ENCODE assay signal across 22 cellular contexts in genomic region chr15:41923424-41923999, GRCh38. TPM values are rescaled to one million over a fixed set of nuclear protein-coding genes. Genes with fewer than 3 reads are reported as not detected.
DNase-seq lines count a peak whose midpoint lies in the region; ATAC-seq, FAIRE-seq and TF ChIP-seq lines count a peak whose summit lies in the region.
"Had no signal": no experiment of that assay in that cellular context is flagged by ENCODE, and none has a peak within 500 bp of the region (broad histone marks: within the 10 kb centered on the region; RNA-seq: fewer than 3 reads in every experiment).

No MANE protein-coding gene starts in this region.

- DNase-seq in cardiac muscle cell (ENCODE audit: low read depth in 1 of 2, low spot score in 1 of 2) (no peak), right atrium auricular region (ENCODE audit: low spot score) (no peak), fibroblast of the aortic adventitia (ENCODE audit: low read depth) (peak; percentile 47), A673 (ENCODE audit: low spot score) (no peak), GM19239 (ENCODE audit: insufficient read length, low spot score) (no peak)
- DNase-seq in stimulated activated effector memory CD8-positive, alpha-beta T cell treated with anti-CD3 and anti-CD28 coated beads, Interleukin-12 subunit alpha, Interleukin-12 subunit beta, amount 100 ng/mL, for 72 hours (ENCODE audit: low spot score in 2 of 2): no peak
- DNase-seq: CD4-positive, alpha-beta T cell; DND-41; GDM1; NCI-H1092 treated with DMSO at 0.1 percent for 48 hours; NCI-H187; NCI-H2171 treated with DMSO at 0.1 percent for 48 hours; NCI-H510A; NCI-H82; SHP77 treated with DMSO at 0.1 percent for 48 hours had no signal

- no peaks in the 10 kb centered on the region for H3K9me3 ChIP-seq in cardiac muscle cell (ENCODE audit: low read depth)
- H3K9me3 ChIP-seq in right atrium auricular region: no peaks in the 10 kb centered on the region
- H3K9me3 ChIP-seq in OCI-LY3 (ENCODE audit: insufficient read depth, low read length): peaks cover 3% of the 10 kb centered on the region; the same call in 1 of the 2 replicates
- no peaks in the 10 kb centered on the region for H3K9me3 ChIP-seq in A673 (ENCODE audit: low read depth, low read length, poor library complexity, severe bottlenecking)

- peaks cover 79% of the 10 kb centered on the region for H3K36me3 Mint-ChIP-seq in stimulated activated effector memory CD8-positive, alpha-beta T cell treated with anti-CD3 and anti-CD28 coated beads, Interleukin-12 subunit alpha, Interleukin-12 subunit beta, amount 100 ng/mL, for 72 hours

- TF ChIP-seq CTCF in cardiac muscle cell (IDR thresholded peaks at IDR 0.05; ENCODE audit: low read depth, low read length): no peak
- TF ChIP-seq CTCF in right atrium auricular region (IDR thresholded peaks at IDR 0.05): no peak
- no peak for TF ChIP-seq CTCF in OCI-LY3 (IDR thresholded peaks at IDR 0.05; ENCODE audit: low read depth, low read length)
- no peak for TF ChIP-seq CTCF in fibroblast of the aortic adventitia (IDR thresholded peaks at IDR 0.05; ENCODE audit: insufficient read depth, low read length)
- no peak for TF ChIP-seq CTCF in A673 (conservative IDR thresholded peaks at IDR 0.05; ENCODE audit: low read depth, low read length)

- H3K9me3 Mint-ChIP-seq in stimulated activated effector memory CD8-positive, alpha-beta T cell treated with anti-CD3 and anti-CD28 coated beads, Interleukin-12 subunit alpha, Interleukin-12 subunit beta, amount 100 ng/mL, for 72 hours: no peaks in the 10 kb centered on the region
- H3K9me3 Mint-ChIP-seq: CD4-positive, alpha-beta T cell had no signal

- no TSS peak for BruUV-seq in A673 (replicated peaks; lab: Mats Ljungman, UMichigan)

- no peaks in the 10 kb centered on the region for H3K79me2 ChIP-seq in OCI-LY3 (ENCODE audit: low read length)

- intact Hi-C loops in A673 (cut with micrococcal nuclease; ENCODE audit: unreplicated experiment): no loop called here

- CTCF ChIA-PET in A673 (lab: Charles Lee): no interaction called here

- peaks cover 32% of the 10 kb centered on the region for H4K20me1 ChIP-seq in OCI-LY3 (ENCODE audit: insufficient read depth, low read length)

- H3K4me1 ChIP-seq in cardiac muscle cell (ENCODE audit: low read depth) (peaks cover 56% of the 10 kb centered on the region), right atrium auricular region (peaks cover 0 to 71% of the 10 kb centered on the region in 2 donors), OCI-LY3 (ENCODE audit: low read length) (peaks cover 40% of the 10 kb centered on the region), A673 (ENCODE audit: insufficient read depth, low read length, poor library complexity, severe bottlenecking) (peaks cover 10% of the 10 kb centered on the region)

- H3K4me3 ChIP-seq in cardiac muscle cell (no peak overlapping the region), right atrium auricular region (no peak overlapping the region), OCI-LY3 (ENCODE audit: low read length) (no peak overlapping the region), fibroblast of the aortic adventitia (ENCODE audit: low read depth, low read length) (no peak overlapping the region), A673 (ENCODE audit: low read depth, low read length, poor library complexity, severe bottlenecking) (no peak overlapping the region)
- H3K4me3 ChIP-seq: K562 had no signal

- H3K27ac ChIP-seq in cardiac muscle cell (peak overlapping the region; percentile 90), right atrium auricular region (no peak overlapping the region), OCI-LY3 (ENCODE audit: low read length) (no peak overlapping the region), A673 (ENCODE audit: low read depth, low read length, poor library complexity, severe bottlenecking) (no peak overlapping the region)
- H3K27ac ChIP-seq: HL-60 had no signal

- peak overlapping the region; percentile 20; the same call in 1 of the 2 replicates for H3K4me2 ChIP-seq in OCI-LY3 (ENCODE audit: low read length)

- H2AFZ ChIP-seq in OCI-LY3 (ENCODE audit: low read depth, low read length): no peak overlapping the region

- H3K27me3 ChIP-seq in cardiac muscle cell: no peaks in the 10 kb centered on the region
- no peaks in the 10 kb centered on the region for H3K27me3 ChIP-seq in right atrium auricular region
- H3K27me3 ChIP-seq in OCI-LY3 (ENCODE audit: low read depth, low read length): no peaks in the 10 kb centered on the region
- no peaks in the 10 kb centered on the region for H3K27me3 ChIP-seq in A673 (replicated peaks; ENCODE audit: insufficient read depth, low read depth, low read length, poor library complexity)

- no peak for ATAC-seq in stimulated activated effector memory CD8-positive, alpha-beta T cell treated with anti-CD3 and anti-CD28 coated beads, Interleukin-12 subunit alpha, Interleukin-12 subunit beta, amount 100 ng/mL, for 72 hours
- no peak for ATAC-seq in GM18861 (IDR thresholded peaks at IDR 0.05; ENCODE audit: unreplicated experiment)
- ATAC-seq: HCT116, K562 had no signal

- POLR2A ChIA-PET in A673 (lab: Charles Lee; ENCODE audit: low non-redundant PET): interaction anchor here (0.6 kb wide), 1 partner anchor 8 kb away, joined by 3 read pairs; no protein-coding TSS in a partner anchor

- H3K4me1 Mint-ChIP-seq in stimulated activated effector memory CD8-positive, alpha-beta T cell treated with anti-CD3 and anti-CD28 coated beads, Interleukin-12 subunit alpha, Interleukin-12 subunit beta, amount 100 ng/mL, for 72 hours: peaks cover 21% of the 10 kb centered on the region

- H3K36me3 ChIP-seq in cardiac muscle cell: no peaks in the 10 kb centered on the region
- H3K36me3 ChIP-seq in right atrium auricular region: peaks cover 7% of the 10 kb centered on the region
- H3K36me3 ChIP-seq in OCI-LY3 (replicated peaks; ENCODE audit: low read depth, low read length): peaks cover 38% of the 10 kb centered on the region
- H3K36me3 ChIP-seq in A673 (ENCODE audit: insufficient read depth, low read length, poor library complexity, severe bottlenecking): no peaks in the 10 kb centered on the region

- no peak for FAIRE-seq in GM19239 (lab: Jason Lieb, UNC)
- FAIRE-seq: A204.1, K562, RCC 7860 had no signal

- H3K9ac ChIP-seq in OCI-LY3 (ENCODE audit: low read length): no peak overlapping the region

- no peak overlapping the region for H3K4me3 Mint-ChIP-seq in stimulated activated effector memory CD8-positive, alpha-beta T cell treated with anti-CD3 and anti-CD28 coated beads, Interleukin-12 subunit alpha, Interleukin-12 subunit beta, amount 100 ng/mL, for 72 hours
- H3K4me3 Mint-ChIP-seq: CD4-positive, alpha-beta T cell had no signal

- peak overlapping the region; percentile 41 for H3K27ac Mint-ChIP-seq in stimulated activated effector memory CD8-positive, alpha-beta T cell treated with anti-CD3 and anti-CD28 coated beads, Interleukin-12 subunit alpha, Interleukin-12 subunit beta, amount 100 ng/mL, for 72 hours
- H3K27ac Mint-ChIP-seq: CD4-positive, alpha-beta T cell had no signal

RNA-seq across cellular contexts. Expression of gene SPTBN5, which starts 29.7 kb away (rescaled TPM):
- total RNA-seq in cardiac muscle cell: 2.1 and 3.0 TPM in 2 replicates
- polyA plus RNA-seq in cardiac muscle cell: 0.62 and 0.70 TPM in 2 replicates
- 1 to 10 TPM in 1 of 2 donors, under 1 TPM in 1; 0.63 to 1.3 TPM for total RNA-seq in right atrium auricular region
- total RNA-seq in fibroblast of the aortic adventitia (ENCODE audit: low replicate concordance): 0.18 and 0.57 TPM in 2 replicates
- 2.4 and 3.2 TPM in 2 replicates for total RNA-seq in A673 (2021)
- polyA plus RNA-seq: K562 had no signal

RNA-seq across cellular contexts. Expression of gene EHD4, which starts 48.8 kb away (rescaled TPM):
- total RNA-seq in cardiac muscle cell (42.8 and 56.4 TPM in 2 replicates), right atrium auricular region (10 to 100 TPM; 22.2 to 26.3 TPM), fibroblast of the aortic adventitia (ENCODE audit: low replicate concordance) (10.8 and 12.1 TPM in 2 replicates), A673 (2021) (27.3 and 29.4 TPM in 2 replicates)
- polyA plus RNA-seq in cardiac muscle cell: 47.4 and 70.5 TPM in 2 replicates
